Comparison of ENCODE assay signal across 1 cellular context in genomic region chr4:42396361-42397255, GRCh38.
TF ChIP-seq lines count a peak whose summit lies in the region.

No MANE protein-coding gene starts in this region.

TF ChIP-seq in GM12878, 131 proteins besides CTCF, POLR2A, EP300 and RAD21 (continued from another document):
- 0 out of 2 replicates have a peak, but pooled peaks have one; percentile 95 for TF ChIP-seq EZH2 (IDR thresholded peaks at IDR 0.05; ENCODE audit: borderline replicate concordance, control insufficient read depth, low read depth, low read length)
- no peak for TF ChIP-seq CUX1 (IDR thresholded peaks at IDR 0.05; ENCODE audit: insufficient replicate concordance, low read depth, low read length)
- TF ChIP-seq CREB1 (IDR thresholded peaks at IDR 0.05; ENCODE audit: low read depth), result peak; percentile 14; the same call in 1 of the 2 replicates
- TF ChIP-seq ZZZ3 (IDR thresholded peaks at IDR 0.05; ENCODE audit: control insufficient read depth, insufficient read length, low read depth), result no peak
